Comparison of ENCODE assay signal across 1 cellular context in the genomic region with DNA sequence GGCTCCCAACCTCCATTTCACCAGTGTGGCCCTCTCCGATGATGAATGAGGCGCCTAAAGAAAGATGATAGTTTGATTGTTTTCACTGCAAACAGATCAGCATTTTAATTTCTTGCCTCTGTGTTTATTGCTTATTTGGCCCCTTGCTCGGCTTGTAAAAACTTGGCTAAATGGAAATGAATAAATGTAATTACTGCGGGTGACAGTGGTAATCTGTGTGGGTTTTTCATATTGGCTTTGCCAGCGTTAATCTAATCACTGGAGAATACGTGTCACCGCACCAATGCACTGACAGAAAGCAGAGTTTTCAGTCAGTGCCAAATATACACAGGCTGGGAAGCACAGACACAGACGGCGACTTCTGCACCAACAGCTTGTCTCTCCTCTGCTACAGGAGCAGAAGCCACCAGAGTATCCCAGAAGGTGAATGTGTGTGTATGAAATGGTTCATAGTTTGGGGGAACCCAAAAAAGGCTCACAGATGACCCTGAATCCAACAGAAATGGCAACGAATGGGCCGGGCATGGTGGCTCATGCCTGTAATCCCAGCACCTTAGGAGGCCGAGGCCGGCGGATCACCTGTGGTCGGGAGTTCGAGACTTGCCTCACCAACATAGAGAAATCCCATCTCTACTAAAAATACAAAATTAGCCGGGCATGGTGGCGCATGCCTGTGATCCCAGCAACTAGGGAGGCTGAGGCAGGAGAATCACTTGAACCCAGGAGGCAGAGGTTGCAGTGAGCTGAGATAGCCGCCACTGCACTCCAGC.
TF ChIP-seq lines count a peak whose summit lies in the region.

No MANE protein-coding gene starts in this region.

TF ChIP-seq in SK-N-SH treated with all-trans-retinoic acid at 6 μM for 48 hours, 23 proteins besides CTCF, POLR2A, EP300 and RAD21 (continued from another document):
- TF ChIP-seq, protein P1, sequence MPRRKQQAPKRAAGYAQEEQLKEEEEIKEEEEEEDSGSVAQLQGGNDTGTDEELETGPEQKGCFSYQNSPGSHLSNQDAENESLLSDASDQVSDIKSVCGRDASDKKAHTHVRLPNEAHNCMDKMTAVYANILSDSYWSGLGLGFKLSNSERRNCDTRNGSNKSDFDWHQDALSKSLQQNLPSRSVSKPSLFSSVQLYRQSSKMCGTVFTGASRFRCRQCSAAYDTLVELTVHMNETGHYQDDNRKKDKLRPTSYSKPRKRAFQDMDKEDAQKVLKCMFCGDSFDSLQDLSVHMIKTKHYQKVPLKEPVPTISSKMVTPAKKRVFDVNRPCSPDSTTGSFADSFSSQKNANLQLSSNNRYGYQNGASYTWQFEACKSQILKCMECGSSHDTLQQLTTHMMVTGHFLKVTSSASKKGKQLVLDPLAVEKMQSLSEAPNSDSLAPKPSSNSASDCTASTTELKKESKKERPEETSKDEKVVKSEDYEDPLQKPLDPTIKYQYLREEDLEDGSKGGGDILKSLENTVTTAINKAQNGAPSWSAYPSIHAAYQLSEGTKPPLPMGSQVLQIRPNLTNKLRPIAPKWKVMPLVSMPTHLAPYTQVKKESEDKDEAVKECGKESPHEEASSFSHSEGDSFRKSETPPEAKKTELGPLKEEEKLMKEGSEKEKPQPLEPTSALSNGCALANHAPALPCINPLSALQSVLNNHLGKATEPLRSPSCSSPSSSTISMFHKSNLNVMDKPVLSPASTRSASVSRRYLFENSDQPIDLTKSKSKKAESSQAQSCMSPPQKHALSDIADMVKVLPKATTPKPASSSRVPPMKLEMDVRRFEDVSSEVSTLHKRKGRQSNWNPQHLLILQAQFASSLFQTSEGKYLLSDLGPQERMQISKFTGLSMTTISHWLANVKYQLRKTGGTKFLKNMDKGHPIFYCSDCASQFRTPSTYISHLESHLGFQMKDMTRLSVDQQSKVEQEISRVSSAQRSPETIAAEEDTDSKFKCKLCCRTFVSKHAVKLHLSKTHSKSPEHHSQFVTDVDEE (CRISPR knock-in tag; IDR thresholded peaks at IDR 0.05), result peak; percentile 92
- no peak for TF ChIP-seq ZNF565 (CRISPR knock-in tag; conservative IDR thresholded peaks at IDR 0.05; ENCODE audit: low read depth)
- TF ChIP-seq, protein P2, sequence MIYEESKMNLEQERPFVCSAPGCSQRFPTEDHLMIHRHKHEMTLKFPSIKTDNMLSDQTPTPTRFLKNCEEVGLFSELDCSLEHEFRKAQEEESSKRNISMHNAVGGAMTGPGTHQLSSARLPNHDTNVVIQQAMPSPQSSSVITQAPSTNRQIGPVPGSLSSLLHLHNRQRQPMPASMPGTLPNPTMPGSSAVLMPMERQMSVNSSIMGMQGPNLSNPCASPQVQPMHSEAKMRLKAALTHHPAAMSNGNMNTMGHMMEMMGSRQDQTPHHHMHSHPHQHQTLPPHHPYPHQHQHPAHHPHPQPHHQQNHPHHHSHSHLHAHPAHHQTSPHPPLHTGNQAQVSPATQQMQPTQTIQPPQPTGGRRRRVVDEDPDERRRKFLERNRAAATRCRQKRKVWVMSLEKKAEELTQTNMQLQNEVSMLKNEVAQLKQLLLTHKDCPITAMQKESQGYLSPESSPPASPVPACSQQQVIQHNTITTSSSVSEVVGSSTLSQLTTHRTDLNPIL (CRISPR knock-in tag; IDR thresholded peaks at IDR 0.05; ENCODE audit: low read depth), result no peak
